ENCODE assay signal across 24 cellular contexts in the genomic region with DNA sequence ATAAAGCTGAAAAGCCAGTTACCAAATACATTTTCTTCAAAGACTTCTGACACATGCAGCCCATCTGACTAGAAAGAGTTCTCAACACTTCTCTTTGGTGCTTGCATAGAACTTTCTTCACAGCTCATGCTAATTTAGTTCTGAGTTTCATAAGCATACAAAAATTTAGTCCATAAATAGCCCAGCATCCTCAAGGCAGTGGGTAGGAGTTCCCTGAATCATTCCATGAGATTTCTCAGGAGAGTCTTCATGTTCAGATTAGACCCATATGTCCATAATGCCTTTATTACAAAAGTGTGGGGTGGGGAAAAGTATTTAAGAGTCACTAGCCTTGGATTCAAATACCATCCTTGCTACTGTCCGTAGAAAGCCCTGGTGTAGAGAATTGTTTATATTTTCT.
A peak's percentile ranks its signal among the peaks of the same experiment; 100 is the strongest.
DNase-seq lines count a peak whose midpoint lies in the region; ATAC-seq and TF ChIP-seq lines count a peak whose summit lies in the region.
"Had no signal": no experiment of that assay in that cellular context is flagged by ENCODE, and none has a peak within 500 bp of the region (broad histone marks: within the 10 kb centered on the region; RNA-seq: fewer than 3 reads in every experiment).

No MANE protein-coding gene starts in this region.

- TF ChIP-seq CTCF in AG09319 (IDR thresholded peaks at IDR 0.05; ENCODE audit: low read depth, low read length) (no peak), fibroblast of lung (conservative IDR thresholded peaks at IDR 0.05 in 1 of 2, IDR thresholded peaks at IDR 0.05 in 1 of 2; ENCODE audit: low read depth in 1 of 2, low read length in 2 of 2) (no peak), vagina (IDR thresholded peaks at IDR 0.05) (no peak)

- no peaks in the 10 kb centered on the region for H3K27me3 Mint-ChIP-seq in natural killer cell treated with Interleukin-12 subunit alpha and Interleukin-12 subunit beta and Interleukin-15 and Interleukin-18, amount 100 ng/mL, for 72 hours
- H3K27me3 Mint-ChIP-seq: CD4-positive, alpha-beta T cell had no signal

- no peak overlapping the region for H3K4me3 Mint-ChIP-seq in natural killer cell treated with Interleukin-12 subunit alpha and Interleukin-12 subunit beta and Interleukin-15 and Interleukin-18, amount 100 ng/mL, for 72 hours
- H3K4me3 Mint-ChIP-seq: activated naive CD4-positive, alpha-beta T cell treated with anti-CD3 and anti-CD28 coated beads for 36 hours; CD4-positive, alpha-beta T cell; naive B cell had no signal

- H3K27me3 ChIP-seq in fibroblast of lung (ENCODE audit: control insufficient read depth, insufficient read depth, low read length) (no peaks in the 10 kb centered on the region), vagina (no peaks in the 10 kb centered on the region)
- H3K27me3 ChIP-seq: upper lobe of left lung had no signal

- peaks cover 9% of the 10 kb centered on the region for H3K9me3 Mint-ChIP-seq in natural killer cell treated with Interleukin-12 subunit alpha and Interleukin-12 subunit beta and Interleukin-15 and Interleukin-18, amount 100 ng/mL, for 72 hours
- H3K9me3 Mint-ChIP-seq: activated naive CD4-positive, alpha-beta T cell treated with anti-CD3 and anti-CD28 coated beads for 36 hours; CD4-positive, alpha-beta T cell had no signal

- H3K36me3 Mint-ChIP-seq in natural killer cell treated with Interleukin-12 subunit alpha and Interleukin-12 subunit beta and Interleukin-15 and Interleukin-18, amount 100 ng/mL, for 72 hours = no peaks in the 10 kb centered on the region
- H3K36me3 Mint-ChIP-seq: naive B cell had no signal

- H3K27ac ChIP-seq in fibroblast of lung (ENCODE audit: insufficient read depth, low read length) = no peak overlapping the region
- H3K27ac ChIP-seq in vagina = no peak overlapping the region
- H3K27ac ChIP-seq: epithelial cell of prostate, upper lobe of left lung had no signal

- no peak overlapping the region for H3K27ac Mint-ChIP-seq in natural killer cell treated with Interleukin-12 subunit alpha and Interleukin-12 subunit beta and Interleukin-15 and Interleukin-18, amount 100 ng/mL, for 72 hours
- H3K27ac Mint-ChIP-seq: activated naive CD4-positive, alpha-beta T cell treated with anti-CD3 and anti-CD28 coated beads for 36 hours; CD4-positive, alpha-beta T cell; naive B cell had no signal

- no peak for TF ChIP-seq POLR2A in vagina (IDR thresholded peaks at IDR 0.05)

- no peak overlapping the region for H3K9ac ChIP-seq in fibroblast of lung (ENCODE audit: insufficient read depth, low read length)

- no peak for ATAC-seq in HG02623 (IDR thresholded peaks at IDR 0.05; ENCODE audit: unreplicated experiment)
- ATAC-seq in natural killer cell treated with Interleukin-12 subunit alpha and Interleukin-12 subunit beta and Interleukin-15 and Interleukin-18, amount 100 ng/mL, for 72 hours = no peak
- ATAC-seq: HepG2, PC-3 had no signal

- no peaks in the 10 kb centered on the region for H3K9me3 ChIP-seq in fibroblast of lung (ENCODE audit: control insufficient read depth, insufficient read depth, low read depth, low read length)
- H3K9me3 ChIP-seq in vagina = no peaks in the 10 kb centered on the region
- H3K9me3 ChIP-seq: upper lobe of left lung had no signal

- no peak overlapping the region for H2AFZ ChIP-seq in fibroblast of lung (ENCODE audit: low read length)

- H3K4me3 ChIP-seq in fibroblast of lung (replicated peaks in 1 of 4; ENCODE audit: control extremely low read depth in 1 of 4, insufficient read depth in 1 of 4, low read depth in 3 of 4, low read length in 4 of 4) (no peak overlapping the region), vagina (no peak overlapping the region)
- H3K4me3 ChIP-seq: upper lobe of left lung had no signal

- peak; percentile 77 for DNase-seq in AG09319 (ENCODE audit: extremely low read depth, low read depth)
- DNase-seq in HS-5 (ENCODE audit: low read depth) = peak; percentile 71
- DNase-seq in fibroblast of lung (ENCODE audit: low read depth in 2 of 2) = peak; percentile 11 to 66
- peak; percentile 37 for DNase-seq in non-pigmented ciliary epithelial cell (ENCODE audit: low read depth)
- DNase-seq in vagina (ENCODE audit: extremely low spot score in 2 of 2) = no peak
- no peak for DNase-seq in natural killer cell treated with Interleukin-12 subunit alpha and Interleukin-12 subunit beta and Interleukin-15 and Interleukin-18, amount 100 ng/mL, for 72 hours (ENCODE audit: low spot score)
- no peak for DNase-seq in SIG-M5 treated with dmso at 0.1 percent for 504 hours (lab: John Stamatoyannopoulos, UW; ENCODE audit: unreplicated experiment)
- DNase-seq: activated CD8-positive, alpha-beta memory T cell treated with anti-CD3 and anti-CD28 coated beads for 24 hours; activated naive CD4-positive, alpha-beta T cell treated with anti-CD3 and anti-CD28 coated beads for 36 hours; activated T-cell treated with anti-CD3 and anti-CD28 coated beads, Interleukin-2, amount 50 U/mL, for 48 hours; caudate nucleus; CD4-positive, alpha-beta T cell; glutamatergic neuron; mammary epithelial cell; naive B cell; NCI-H1105 treated with DMSO at 0.1 percent for 48 hours; NCI-H2029 treated with DMSO at 0.1 percent for 48 hours; NCI-H345; PC-3; Right ventricle myocardium superior; upper lobe of left lung had no signal

- no peaks in the 10 kb centered on the region for H3K4me1 Mint-ChIP-seq in natural killer cell treated with Interleukin-12 subunit alpha and Interleukin-12 subunit beta and Interleukin-15 and Interleukin-18, amount 100 ng/mL, for 72 hours (ENCODE audit: low read depth in 2 of 2)
- H3K4me1 Mint-ChIP-seq: naive B cell had no signal

- no peaks in the 10 kb centered on the region for H3K79me2 ChIP-seq in fibroblast of lung (ENCODE audit: control insufficient read depth, insufficient read depth, low read length)

- intact Hi-C loops in vagina (cut with DNase I) = no loop called here

- H3K4me1 ChIP-seq in fibroblast of lung (ENCODE audit: control insufficient read depth, extremely low read depth, insufficient read depth, low read length) = peaks cover 4% of the 10 kb centered on the region
- no peaks in the 10 kb centered on the region for H3K4me1 ChIP-seq in vagina
- H3K4me1 ChIP-seq: upper lobe of left lung had no signal

- H4K20me1 ChIP-seq in fibroblast of lung (ENCODE audit: control insufficient read depth, extremely low read depth, insufficient read depth, low read length) = no peaks in the 10 kb centered on the region

- H3K4me2 ChIP-seq in fibroblast of lung (ENCODE audit: extremely low read depth, insufficient read depth, low read length) = no peak overlapping the region

- H3K36me3 ChIP-seq in fibroblast of lung (ENCODE audit: control insufficient read depth, insufficient read depth, low read length) (no peaks in the 10 kb centered on the region), vagina (no peaks in the 10 kb centered on the region)
- H3K36me3 ChIP-seq: upper lobe of left lung had no signal

Comparison
In these comparisons a context has a peak if more than half of its experiments do, and no peak if none do; other contexts are left out.
1. DNase-seq: peak in AG09319 (single experiment), HS-5 (single experiment), fibroblast of lung (2 of 2) and non-pigmented ciliary epithelial cell (single experiment); none in vagina (0 of 2), natural killer cell treated with Interleukin-12 subunit alpha and Interleukin-12 subunit beta and Interleukin-15 and Interleukin-18, amount 100 ng/mL, for 72 hours (single experiment) and SIG-M5 treated with dmso at 0.1 percent for 504 hours (single experiment).